Comparison of ENCODE assay signal across 8 cellular contexts in the genomic region with DNA sequence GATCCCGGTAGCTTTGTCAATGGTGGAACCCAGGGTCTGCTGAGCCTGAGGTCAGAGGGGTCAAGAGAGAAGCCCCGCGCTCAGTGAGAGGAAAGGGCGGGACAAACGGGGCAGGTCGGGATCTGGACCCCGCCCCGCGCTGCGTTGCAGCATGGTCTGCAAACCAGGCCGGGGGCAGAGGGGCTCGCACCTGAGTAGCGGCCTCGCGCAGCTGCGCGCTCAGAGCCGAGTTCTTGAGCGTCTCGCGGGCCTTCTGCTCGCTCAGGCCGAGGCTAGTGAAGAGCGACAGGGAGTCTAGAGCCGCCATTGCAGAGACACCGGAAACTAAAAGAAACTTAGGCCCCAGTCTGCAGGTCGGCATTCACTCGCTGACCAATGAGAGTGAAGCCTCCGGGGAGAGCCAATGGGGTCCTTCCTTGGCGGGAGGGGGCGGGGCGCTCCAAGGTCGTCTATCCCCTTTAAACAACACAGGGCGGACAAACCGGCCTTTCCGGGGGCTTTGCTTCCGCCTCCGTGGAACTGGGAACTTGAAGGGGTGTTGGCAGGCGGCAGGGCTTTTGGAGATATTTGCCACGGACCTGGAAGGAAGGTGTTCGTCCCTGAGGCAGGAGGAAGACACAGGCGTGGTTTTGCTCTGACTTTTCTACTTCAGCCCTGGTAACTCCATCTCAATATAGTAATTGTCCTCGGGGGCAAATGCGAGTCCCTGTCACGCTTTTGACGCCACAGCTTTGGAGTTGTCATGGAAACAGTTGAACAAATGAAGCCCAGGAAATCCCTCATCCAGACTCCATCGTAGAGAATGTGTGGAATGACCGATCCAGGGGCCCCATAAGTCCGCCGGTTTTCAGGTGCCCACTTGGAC. TPM values are rescaled to one million over a fixed set of nuclear protein-coding genes. Genes with fewer than 3 reads are reported as not detected.
A peak's percentile ranks its signal among the peaks of the same experiment; 100 is the strongest.
DNase-seq lines count a peak whose midpoint lies in the region; ATAC-seq, FAIRE-seq and TF ChIP-seq lines count a peak whose summit lies in the region.

Gene QARS1, minus strand, starts transcription at position 331 of the 865 bp plus-strand sequence. Its CDS starts 24 bp downstream, at position 307.

- peak; percentile 90 for FAIRE-seq in kidney (lab: Jason Lieb, UNC)

- intact Hi-C loops in kidney (cut with DNase I): no loop called here

- H3K4me1 ChIP-seq in kidney (ENCODE audit: control insufficient read depth in 1 of 2, insufficient read depth in 1 of 2, low read depth in 1 of 2, low read length in 2 of 2): peaks cover 8 to 16% of the 10 kb centered on the region in 2 donors

- H3K4me3 ChIP-seq in AG09309 (ENCODE audit: control insufficient read depth, low read depth, low read length) (peak within 1 kb of the TSS; percentile 88), kidney (ENCODE audit: low read length in 2 of 2) (peak within 1 kb of the TSS; percentile 94 to 95)

- H3K9me3 ChIP-seq in kidney (ENCODE audit: control insufficient read depth in 1 of 2, low read length in 2 of 2): no peaks in the 10 kb centered on the region

- DNase-seq in AG09309 (ENCODE audit: low read depth) (peak; percentile 52), NCI-H460 (ENCODE audit: extremely low read depth, low read depth) (peak; percentile 79), cerebellar nuclear complex (lab: John Stamatoyannopoulos, UW) (peak; percentile 55 to 90), kidney (peak; percentile 98)
- peak; percentile 78 for DNase-seq in activated CD4-positive, alpha-beta T cell treated with anti-CD3 and anti-CD28 coated beads for 1 hour
- peak; percentile 74 to 79 for DNase-seq in stimulated activated CD4-positive, alpha-beta T cell treated with anti-CD3 and anti-CD28 coated beads, Interleukin-15, amount 100 ng/mL, for 1 hour (ENCODE audit: low read depth in 1 of 2, low spot score in 1 of 2)

- peak; percentile 95 for ATAC-seq in GM19025 (IDR thresholded peaks at IDR 0.05; ENCODE audit: low read depth, unreplicated experiment)
- ATAC-seq in HG03354 (IDR thresholded peaks at IDR 0.05; ENCODE audit: poor library complexity, severe bottlenecking, unreplicated experiment): peak; percentile 94

- H3K27ac ChIP-seq in kidney (ENCODE audit: low read depth in 2 of 2, low read length in 2 of 2): peak within 1 kb of the TSS; percentile 25 to 71

- H3K36me3 ChIP-seq in kidney (ENCODE audit: control insufficient read depth in 1 of 2, insufficient read depth in 2 of 2, low read length in 2 of 2): peaks cover 34 to 40% of the 10 kb centered on the region in 2 donors

- TF ChIP-seq CTCF in AG09309 (IDR thresholded peaks at IDR 0.05; ENCODE audit: control insufficient read depth, insufficient read depth, low read depth, low read length, missing control alignments): no peak
- no peak for TF ChIP-seq CTCF in kidney (IDR thresholded peaks at IDR 0.05; ENCODE audit: borderline replicate concordance, extremely low read depth, insufficient read depth)

- peak within 1 kb of the TSS; percentile 57 to 92 for H3K9ac ChIP-seq in kidney (ENCODE audit: low read length in 2 of 2)

RNA-seq across cellular contexts. Expression of gene QARS1, which starts in this region (rescaled TPM):
- 143 and 164 TPM in 2 replicates for total RNA-seq in NCI-H460 (2014; rRNA removed; shearing (Covaris generic))
- polyA plus RNA-seq in NCI-H460 (2014; cell fraction: nucleus; rRNA removed): 269 and 303 TPM in 2 replicates
- 231 TPM for total RNA-seq in kidney
- 209 TPM for polyA plus RNA-seq in kidney (ENCODE audit: insufficient read depth, low read depth, low replicate concordance)

Comparison
In these comparisons a context has a peak if more than half of its experiments do, and no peak if none do; other contexts are left out.
1. Peak in every context shown above with its lines: DNase-seq, ATAC-seq, H3K4me3 ChIP-seq and H3K27ac ChIP-seq.